8 cellular contexts compared by ENCODE assay signal in the genomic region with DNA sequence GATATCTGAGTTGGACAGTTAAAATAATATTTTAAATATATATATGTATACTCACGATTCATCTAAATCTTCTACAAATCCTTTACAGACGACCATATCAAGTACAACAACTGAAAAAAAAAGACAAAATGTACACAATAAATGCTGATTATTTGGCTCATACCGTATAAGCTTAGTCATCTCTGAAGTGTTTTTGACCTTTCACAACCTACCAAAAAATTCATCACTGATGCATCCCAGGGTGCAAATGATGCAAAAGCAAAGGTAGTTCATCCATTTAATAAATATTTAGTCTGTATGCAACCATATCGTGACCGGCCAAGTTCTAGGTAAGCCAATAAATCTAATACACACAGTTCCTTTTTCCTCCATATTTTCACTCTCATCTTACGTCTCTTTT. TPM values are rescaled to one million over a fixed set of nuclear protein-coding genes. Genes with fewer than 3 reads are reported as not detected.
DNase-seq lines count a peak whose midpoint lies in the region; ATAC-seq and TF ChIP-seq lines count a peak whose summit lies in the region.

No MANE protein-coding gene starts in this region.

- H3K4me2 ChIP-seq in BLaER1 treated with 17β-estradiol and CSF1 and Interleukin-3, amounts not matched to agents 10 nM and 100 nM = peak overlapping the region; percentile 84 to 96 (median 90)

- H3K27ac ChIP-seq in BLaER1 treated with 17β-estradiol and CSF1 and Interleukin-3, amounts not matched to agents 10 nM and 100 nM = peak overlapping the region in 10 of 11 experiments; percentile 88 to 95 (median 90); a peak in 19 of 22 replicates
- peak overlapping the region; percentile 81 for H3K27ac ChIP-seq in KOPT-K1 (ENCODE audit: low read depth, low read length, poor library complexity, severe bottlenecking)
- H3K27ac ChIP-seq in colonic mucosa = no peak overlapping the region

- ATAC-seq in natural killer cell treated with Interleukin-12 subunit alpha and Interleukin-12 subunit beta and Interleukin-15 and Interleukin-18, amount 100 ng/mL, for 72 hours = no peak

- peaks cover 25 to 28% of the 10 kb centered on the region in 2 donors for H3K4me1 Mint-ChIP-seq in natural killer cell treated with Interleukin-12 subunit alpha and Interleukin-12 subunit beta and Interleukin-15 and Interleukin-18, amount 100 ng/mL, for 72 hours (ENCODE audit: low read depth in 2 of 2)

- no peak for TF ChIP-seq CTCF in colonic mucosa (IDR thresholded peaks at IDR 0.05)

- no peaks in the 10 kb centered on the region for H3K27me3 ChIP-seq in BLaER1 treated with 17β-estradiol and CSF1 and Interleukin-3, amounts not matched to agents 10 nM and 100 nM
- H3K27me3 ChIP-seq in colonic mucosa = no peaks in the 10 kb centered on the region

- DNase-seq in colonic mucosa = no peak
- no peak for DNase-seq in natural killer cell treated with Interleukin-12 subunit alpha and Interleukin-12 subunit beta and Interleukin-15 and Interleukin-18, amount 100 ng/mL, for 72 hours (ENCODE audit: low spot score)
- DNase-seq in DMS153 treated with DMSO at 0.1 percent for 48 hours (lab: John Stamatoyannopoulos, UW; ENCODE audit: unreplicated experiment) = no peak
- no peak for DNase-seq in LoVo (ENCODE audit: low spot score)
- DNase-seq in cerebellum (ENCODE audit: low spot score) = no peak
- no peak for DNase-seq in activated CD8-positive, alpha-beta memory T cell treated with anti-CD3 and anti-CD28 coated beads, Interleukin-2, amount 50 U/mL, for 48 hours

- peaks cover 22 to 35% (median 29%) of the 10 kb centered on the region in 10 experiments for H3K4me1 ChIP-seq in BLaER1 treated with 17β-estradiol and CSF1 and Interleukin-3, amounts not matched to agents 10 nM and 100 nM
- no peaks in the 10 kb centered on the region for H3K4me1 ChIP-seq in colonic mucosa

- peaks cover 40 to 46% (median 43%) of the 10 kb centered on the region in 11 experiments for H3K36me3 ChIP-seq in BLaER1 treated with 17β-estradiol and CSF1 and Interleukin-3, amounts not matched to agents 10 nM and 100 nM
- H3K36me3 ChIP-seq in KOPT-K1 (ENCODE audit: insufficient read depth, low read length) (peaks cover 45% of the 10 kb centered on the region), colonic mucosa (no peaks in the 10 kb centered on the region)

- no peaks in the 10 kb centered on the region for H3K9me3 ChIP-seq in BLaER1 treated with 17β-estradiol and CSF1 and Interleukin-3, amounts not matched to agents 10 nM and 100 nM (replicated peaks in 1 of 11)
- H3K9me3 ChIP-seq in KOPT-K1 (ENCODE audit: insufficient read depth, low read length, poor library complexity, severe bottlenecking) (no peaks in the 10 kb centered on the region), colonic mucosa (no peaks in the 10 kb centered on the region)

- no peaks in the 10 kb centered on the region for H3K9me3 Mint-ChIP-seq in natural killer cell treated with Interleukin-12 subunit alpha and Interleukin-12 subunit beta and Interleukin-15 and Interleukin-18, amount 100 ng/mL, for 72 hours

- H3K4me3 Mint-ChIP-seq in natural killer cell treated with Interleukin-12 subunit alpha and Interleukin-12 subunit beta and Interleukin-15 and Interleukin-18, amount 100 ng/mL, for 72 hours = peak overlapping the region; percentile 98

- H3K27ac Mint-ChIP-seq in natural killer cell treated with Interleukin-12 subunit alpha and Interleukin-12 subunit beta and Interleukin-15 and Interleukin-18, amount 100 ng/mL, for 72 hours = peak overlapping the region; percentile 88 to 92

- peak overlapping the region; percentile 94 to 100 (median 97) for H3K4me3 ChIP-seq in BLaER1 treated with 17β-estradiol and CSF1 and Interleukin-3, amounts not matched to agents 10 nM and 100 nM
- peak overlapping the region; percentile 97 for H3K4me3 ChIP-seq in colonic mucosa

- peaks cover 0 to 48% (median 33%) of the 10 kb centered on the region in 11 experiments; a peak in 20 of 22 replicates for H4K20me1 ChIP-seq in BLaER1 treated with 17β-estradiol and CSF1 and Interleukin-3, amounts not matched to agents 10 nM and 100 nM

- no peaks in the 10 kb centered on the region for H3K27me3 Mint-ChIP-seq in natural killer cell treated with Interleukin-12 subunit alpha and Interleukin-12 subunit beta and Interleukin-15 and Interleukin-18, amount 100 ng/mL, for 72 hours

- peaks cover 12% of the 10 kb centered on the region for H3K36me3 Mint-ChIP-seq in natural killer cell treated with Interleukin-12 subunit alpha and Interleukin-12 subunit beta and Interleukin-15 and Interleukin-18, amount 100 ng/mL, for 72 hours

- intact Hi-C loops in colonic mucosa (cut with DNase I) = no loop called here

- H3K9ac ChIP-seq in BLaER1 treated with 17β-estradiol and CSF1 and Interleukin-3, amounts not matched to agents 10 nM and 100 nM = peak overlapping the region; percentile 91 to 96 (median 94)
- H3K9ac ChIP-seq in colonic mucosa (ENCODE audit: low read depth in 2 of 2, low read length in 2 of 2) = peak overlapping the region; percentile 88 to 92

RNA-seq across cellular contexts. Expression of gene TMX3, which starts 1.1 kb away (rescaled TPM):
- total RNA-seq in colonic mucosa (10 to 100 TPM; 24.4 to 25.9 TPM), cerebellum (92.3 TPM)
- total RNA-seq in natural killer cell treated with Interleukin-12 subunit alpha and Interleukin-12 subunit beta and Interleukin-15 and Interleukin-18, amount 100 ng/mL, for 72 hours = 10 to 100 TPM; 53.0 to 64.8 TPM
